In the genomic region with DNA sequence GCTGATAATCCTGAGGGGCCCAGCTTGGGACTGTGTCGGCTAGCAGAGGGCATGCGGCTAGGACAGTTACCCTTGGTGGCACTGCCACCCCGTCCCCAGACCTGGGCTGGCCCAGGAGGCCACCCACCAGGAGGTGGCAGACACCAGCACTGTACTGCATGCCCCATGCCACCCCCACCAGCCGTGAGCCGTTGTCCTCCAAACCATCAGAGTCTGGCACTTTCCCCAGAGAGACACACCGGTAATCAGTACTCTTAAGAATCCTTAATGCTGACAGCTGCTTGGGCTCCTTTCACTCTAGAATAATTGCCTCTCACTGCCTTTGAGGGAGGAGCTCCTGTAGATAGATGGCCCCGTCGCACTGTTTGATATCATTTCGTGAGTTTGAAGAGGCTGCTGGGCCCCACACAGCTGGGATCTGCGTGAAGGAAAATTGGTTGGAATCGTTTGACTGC, we compare ENCODE assay signal across 12 cellular contexts.
DNase-seq lines count a peak whose midpoint lies in the region; ATAC-seq and TF ChIP-seq lines count a peak whose summit lies in the region.
"Had no signal": no experiment of that assay in that cellular context is flagged by ENCODE, and none has a peak within 500 bp of the region (broad histone marks: within the 10 kb centered on the region; RNA-seq: fewer than 3 reads in every experiment).

No MANE protein-coding gene starts in this region.

- TF ChIP-seq EP300 in gastroesophageal sphincter (IDR thresholded peaks at IDR 0.05), result no peak

- TF ChIP-seq CTCF in RWPE2 (IDR thresholded peaks at IDR 0.05; ENCODE audit: poor library complexity, severe bottlenecking), result no peak
- TF ChIP-seq CTCF in mesothelial cell of epicardium (IDR thresholded peaks at IDR 0.05; ENCODE audit: unreplicated experiment), result no peak
- no peak for TF ChIP-seq CTCF in gastroesophageal sphincter (IDR thresholded peaks at IDR 0.05)

- DNase-seq in DMS79 treated with DMSO at 0.1 percent for 48 hours (lab: John Stamatoyannopoulos, UW) (peak; percentile 68), NCI-H1436 (lab: John Stamatoyannopoulos, UW) (peak; percentile 52), RWPE2 (ENCODE audit: low spot score) (peak; percentile 58), mesothelial cell of epicardium (ENCODE audit: low spot score in 2 of 2, unreplicated experiment in 2 of 2) (peak in 1 of 2 experiments; percentile 34), NCI-H1694 treated with DMSO at 0.1 percent for 48 hours (lab: John Stamatoyannopoulos, UW) (no peak), NOMO-1 (lab: John Stamatoyannopoulos, UW; ENCODE audit: unreplicated experiment in 2 of 2) (no peak)
- DNase-seq: activated naive CD8-positive, alpha-beta T cell treated with anti-CD3 and anti-CD28 coated beads for 36 hours; NCI-H1048; stimulated activated CD4-positive, alpha-beta T cell treated with anti-CD3 and anti-CD28 coated beads, Interleukin-1b, Interleukin-23, amount 100 ng/mL, for 48 hours; upper lobe of right lung had no signal

- no peak for ATAC-seq in RWPE2 (ENCODE audit: low read depth)
- no peak for ATAC-seq in HG02870 (IDR thresholded peaks at IDR 0.05; ENCODE audit: unreplicated experiment)
- no peak for ATAC-seq in gastroesophageal sphincter
- ATAC-seq: upper lobe of right lung had no signal

- no peak overlapping the region for H3K4me3 Mint-ChIP-seq in mesothelial cell of epicardium
- H3K4me3 Mint-ChIP-seq: activated naive CD8-positive, alpha-beta T cell treated with anti-CD3 and anti-CD28 coated beads for 36 hours had no signal

- H3K36me3 Mint-ChIP-seq in mesothelial cell of epicardium, result no peaks in the 10 kb centered on the region
- H3K36me3 Mint-ChIP-seq: activated naive CD8-positive, alpha-beta T cell treated with anti-CD3 and anti-CD28 coated beads for 36 hours had no signal

- H3K36me3 ChIP-seq in RWPE2 (ENCODE audit: low read depth) (peaks cover 25% of the 10 kb centered on the region), gastroesophageal sphincter (peaks cover 0 to 44% of the 10 kb centered on the region in 2 donors)

- H3K27me3 Mint-ChIP-seq in mesothelial cell of epicardium (ENCODE audit: low read depth), result peaks cover 2% of the 10 kb centered on the region

- H3K4me3 ChIP-seq in RWPE2 (ENCODE audit: severe bottlenecking) (no peak overlapping the region), gastroesophageal sphincter (no peak overlapping the region)
- H3K4me3 ChIP-seq: upper lobe of right lung had no signal

- H3K9me3 ChIP-seq in RWPE2 (ENCODE audit: severe bottlenecking), result no peaks in the 10 kb centered on the region
- no peaks in the 10 kb centered on the region for H3K9me3 ChIP-seq in gastroesophageal sphincter
- H3K9me3 ChIP-seq: upper lobe of right lung had no signal

- peaks cover 30% of the 10 kb centered on the region for H3K4me1 Mint-ChIP-seq in mesothelial cell of epicardium

- WGBS in gastroesophageal sphincter (ENCODE audit: low coverage in 1 of 2), 2 donors, result 64 to 73% methylated on average over 6 of the region's 11 CpGs

- TF ChIP-seq POLR2A in gastroesophageal sphincter (IDR thresholded peaks at IDR 0.05), result no peak

- H3K27me3 ChIP-seq in RWPE2 (ENCODE audit: insufficient read depth, poor library complexity, severe bottlenecking), result no peaks in the 10 kb centered on the region
- peaks cover 11% of the 10 kb centered on the region for H3K27me3 ChIP-seq in gastroesophageal sphincter
- H3K27me3 ChIP-seq: upper lobe of right lung had no signal

- H3K27ac Mint-ChIP-seq in mesothelial cell of epicardium, result peak overlapping the region; percentile 84
- H3K27ac Mint-ChIP-seq: activated naive CD8-positive, alpha-beta T cell treated with anti-CD3 and anti-CD28 coated beads for 36 hours had no signal

- H3K4me1 ChIP-seq in RWPE2 (ENCODE audit: insufficient read depth, poor library complexity, severe bottlenecking) (no peaks in the 10 kb centered on the region), gastroesophageal sphincter (peaks cover 0 to 10% (median 0%) of the 10 kb centered on the region in 3 donors)

- H3K27ac ChIP-seq in RWPE2 (ENCODE audit: poor library complexity, severe bottlenecking), result no peak overlapping the region
- H3K27ac ChIP-seq in gastroesophageal sphincter, result no peak overlapping the region
- H3K27ac ChIP-seq: upper lobe of right lung had no signal

- H3K9me3 Mint-ChIP-seq in mesothelial cell of epicardium, result no peaks in the 10 kb centered on the region
- H3K9me3 Mint-ChIP-seq: activated naive CD8-positive, alpha-beta T cell treated with anti-CD3 and anti-CD28 coated beads for 36 hours had no signal

Comparison
In these comparisons a context has a peak if more than half of its experiments do, and no peak if none do; other contexts are left out.
1. DNase-seq: peak in DMS79 treated with DMSO at 0.1 percent for 48 hours (single experiment), NCI-H1436 (single experiment) and RWPE2 (single experiment); none in NCI-H1694 treated with DMSO at 0.1 percent for 48 hours (single experiment) and NOMO-1 (0 of 2).